ENCODE assay signal across 10 cellular contexts in genomic region chr16:4410335-4411075, GRCh38. TPM values are rescaled to one million over a fixed set of nuclear protein-coding genes. Genes with fewer than 3 reads are reported as not detected.
DNase-seq lines count a peak whose midpoint lies in the region; FAIRE-seq and TF ChIP-seq lines count a peak whose summit lies in the region.
"Had no signal": no experiment of that assay in that cellular context is flagged by ENCODE, and none has a peak within 500 bp of the region (broad histone marks: within the 10 kb centered on the region; RNA-seq: fewer than 3 reads in every experiment).

No MANE protein-coding gene starts in this region.

- no peak overlapping the region for H3K27ac ChIP-seq in GM23248
- H3K27ac ChIP-seq in endothelial cell of umbilical vein (ENCODE audit: insufficient read depth, low read depth, low read length) = no peak overlapping the region
- H3K27ac ChIP-seq in trophoblast cell (ENCODE audit: low read depth, low read length) = no peak overlapping the region
- H3K27ac ChIP-seq: thoracic aorta had no signal

- H3K18ac ChIP-seq in trophoblast cell (ENCODE audit: low read length) = no peak overlapping the region

- no peaks in the 10 kb centered on the region for H3K27me3 ChIP-seq in GM23248 (replicated peaks; ENCODE audit: insufficient read depth)
- H3K27me3 ChIP-seq in endothelial cell of umbilical vein (ENCODE audit: control insufficient read depth in 2 of 2, insufficient read depth in 2 of 2, low read length in 2 of 2) = no peaks in the 10 kb centered on the region
- no peaks in the 10 kb centered on the region for H3K27me3 ChIP-seq in trophoblast cell (ENCODE audit: insufficient read depth, low read length)

- no peak for TF ChIP-seq CTCF in endothelial cell of umbilical vein (IDR thresholded peaks at IDR 0.05; ENCODE audit: extremely low read depth in 1 of 2, insufficient read depth in 1 of 2, low read depth in 1 of 2, low read length in 2 of 2)

- peak; percentile 23 for DNase-seq in GM23248
- DNase-seq in endothelial cell of umbilical vein (ENCODE audit: low read depth, low spot score) = peak; percentile 67
- peak; percentile 48 to 75 for DNase-seq in trophoblast cell
- no peak for DNase-seq in RPMI8226
- no peak for DNase-seq in NAMALWA (ENCODE audit: low spot score)
- DNase-seq in cerebellar cortex (ENCODE audit: low spot score) = no peak
- DNase-seq in urothelium cell line (ENCODE audit: low spot score) = no peak
- DNase-seq: activated T-cell treated with anti-CD3 and anti-CD28 coated beads for 4 hours had no signal

- H3K9ac ChIP-seq in GM23248 = no peak overlapping the region
- no peak overlapping the region for H3K9ac ChIP-seq in endothelial cell of umbilical vein (replicated peaks; ENCODE audit: extremely low read depth, insufficient read depth, low read length)
- no peak overlapping the region for H3K9ac ChIP-seq in trophoblast cell (ENCODE audit: low read length)

- intact Hi-C loops in endothelial cell of umbilical vein (cut with micrococcal nuclease) = no loop called here

- no peak overlapping the region for H3K14ac ChIP-seq in trophoblast cell (ENCODE audit: low read length)

- no peak for TF ChIP-seq POLR2A in endothelial cell of umbilical vein (IDR thresholded peaks at IDR 0.05; ENCODE audit: low read depth, low read length)

- H3K9me3 ChIP-seq in GM23248 (ENCODE audit: low read depth) (no peaks in the 10 kb centered on the region), endothelial cell of umbilical vein (replicated peaks; ENCODE audit: control insufficient read depth, insufficient read depth, low read length) (no peaks in the 10 kb centered on the region), trophoblast cell (ENCODE audit: insufficient read depth, low read depth, low read length) (no peaks in the 10 kb centered on the region)
- H3K9me3 ChIP-seq: thoracic aorta had no signal

- H4K20me1 ChIP-seq in GM23248 (ENCODE audit: insufficient read depth) (no peaks in the 10 kb centered on the region), endothelial cell of umbilical vein (replicated peaks; ENCODE audit: control insufficient read depth, extremely low read depth, insufficient read depth, low read length) (no peaks in the 10 kb centered on the region)

- no peak overlapping the region for H3K4me2 ChIP-seq in GM23248 (ENCODE audit: unreplicated experiment)
- H3K4me2 ChIP-seq in endothelial cell of umbilical vein (ENCODE audit: insufficient read depth, low read length) = no peak overlapping the region
- H3K4me2 ChIP-seq in trophoblast cell (ENCODE audit: low read length) = no peak overlapping the region

- no peaks in the 10 kb centered on the region; the same call in 1 of the 2 replicates for H3K36me3 ChIP-seq in GM23248 (ENCODE audit: low read depth)
- H3K36me3 ChIP-seq in endothelial cell of umbilical vein (ENCODE audit: control insufficient read depth in 2 of 2, extremely low read depth in 1 of 2, insufficient read depth in 2 of 2, low read length in 2 of 2) = peaks cover 6 to 16% of the 10 kb centered on the region in 2 experiments
- H3K36me3 ChIP-seq in trophoblast cell (ENCODE audit: control insufficient read depth in 1 of 2, insufficient read depth in 2 of 2, low read length in 2 of 2) = peaks cover 25% of the 10 kb centered on the region in 2 experiments

- dilution Hi-C loops in endothelial cell of umbilical vein (cut with MboI; ENCODE audit: extremely low pct_ligation_motif_present, low sequenced_read_pairs) = no loop called here

- H4K8ac ChIP-seq in trophoblast cell (ENCODE audit: low read depth, low read length) = no peak overlapping the region

- FAIRE-seq in endothelial cell of umbilical vein (lab: Jason Lieb, UNC) = peak; percentile 74
- no peak for FAIRE-seq in urothelium cell line (lab: Jason Lieb, UNC)

- no peak overlapping the region for H2AFZ ChIP-seq in GM23248
- no peak overlapping the region for H2AFZ ChIP-seq in endothelial cell of umbilical vein (ENCODE audit: low read depth, low read length)
- H2AFZ ChIP-seq in trophoblast cell (ENCODE audit: insufficient read depth, low read length, poor library complexity) = no peak overlapping the region

- H3K4ac ChIP-seq in trophoblast cell (ENCODE audit: low read depth, low read length) = no peak overlapping the region

- H2BK120ac ChIP-seq in trophoblast cell (ENCODE audit: insufficient read depth, low read length, poor library complexity) = no peak overlapping the region

- H3F3A ChIP-seq in GM23248 (ENCODE audit: insufficient read depth) = peaks cover 11% of the 10 kb centered on the region; the same call in 1 of the 2 replicates

- no peak overlapping the region for H4K91ac ChIP-seq in trophoblast cell (ENCODE audit: low read depth, low read length)

- no peak overlapping the region for H3K23ac ChIP-seq in trophoblast cell (ENCODE audit: low read length)

- no peaks in the 10 kb centered on the region for H3K9me2 ChIP-seq in GM23248 (ENCODE audit: insufficient read depth)

- BruUV-seq in endothelial cell of umbilical vein (replicated peaks; lab: Mats Ljungman, UMichigan) = no TSS peak

- H3K4me3 ChIP-seq in GM23248 (no peak overlapping the region), endothelial cell of umbilical vein (replicated peaks in 1 of 3; ENCODE audit: insufficient read depth in 1 of 3, low read depth in 1 of 3, low read length in 3 of 3) (no peak overlapping the region), trophoblast cell (ENCODE audit: low read depth, low read length) (no peak overlapping the region)
- H3K4me3 ChIP-seq: thoracic aorta had no signal

- H2BK5ac ChIP-seq in trophoblast cell (ENCODE audit: low read depth, low read length, poor library complexity) = no peak overlapping the region

- 0 out of 2 replicates have a peak, but pooled peaks cover 6% of the 10 kb centered on the region for H3K4me1 ChIP-seq in GM23248 (ENCODE audit: insufficient read depth)
- peaks cover 30% of the 10 kb centered on the region for H3K4me1 ChIP-seq in endothelial cell of umbilical vein (ENCODE audit: control insufficient read depth, extremely low read depth, insufficient read depth, low read length)
- peaks cover 0 to 2% of the 10 kb centered on the region in 2 experiments for H3K4me1 ChIP-seq in trophoblast cell (ENCODE audit: control insufficient read depth in 1 of 2, insufficient read depth in 2 of 2, low read length in 2 of 2)

- no peak overlapping the region for H4K12ac ChIP-seq in trophoblast cell (ENCODE audit: low read depth, low read length)

- CTCF ChIA-PET in endothelial cell of umbilical vein (lab: Charles Lee) = interaction anchor here (0.9 to 2.2 kb wide), 3 partner anchors 8 to 175 kb away, joined by 3 to 10 read pairs (median 3); no protein-coding TSS in a partner anchor

- in situ Hi-C loops in GM23248 (cut with MboI) = no loop called here

- H3K79me2 ChIP-seq in GM23248 (ENCODE audit: insufficient read depth) (peaks cover 47% of the 10 kb centered on the region), endothelial cell of umbilical vein (ENCODE audit: control insufficient read depth, insufficient read depth, low read length) (peaks cover 39% of the 10 kb centered on the region), trophoblast cell (ENCODE audit: control insufficient read depth, insufficient read depth, low read length, poor library complexity) (no peaks in the 10 kb centered on the region)

- H2BK12ac ChIP-seq in trophoblast cell (ENCODE audit: low read length) = no peak overlapping the region

- no peak overlapping the region for H2AK5ac ChIP-seq in trophoblast cell (ENCODE audit: low read length)

- 82 to 84% methylated on average over 15 of the region's 15 CpGs for WGBS in GM23248 (ENCODE audit: low coverage in 1 of 2, low lambda C conversion rate in 2 of 2, missing lambda C conversion rate in 2 of 2), 2 experiments
- WGBS in trophoblast cell (ENCODE audit: extremely low coverage, insufficient coverage, insufficient read length) = no CpG with 5 or more reads among the region's 15 CpGs

- POLR2A ChIA-PET in endothelial cell of umbilical vein (lab: Charles Lee) = no interaction called here

- H3K79me1 ChIP-seq in trophoblast cell (ENCODE audit: low read length) = no peaks in the 10 kb centered on the region

- H3K9me1 ChIP-seq in endothelial cell of umbilical vein (replicated peaks; ENCODE audit: control insufficient read depth, extremely low read depth, insufficient read depth, low read length) = no peaks in the 10 kb centered on the region

RNA-seq across cellular contexts. Expression of gene CORO7, which starts 5.9 kb away (rescaled TPM):
- 13.2 and 27.7 TPM in 2 replicates for total RNA-seq in GM23248 (2014; rRNA removed; shearing (Covaris generic))
- polyA plus RNA-seq in GM23248 (2016; fragmentation: Nextera tagmentation; extraction: Ambion mirVana) (5.9 and 7.3 TPM in 2 replicates), endothelial cell of umbilical vein (42.5 and 57.1 TPM in 2 replicates)
- polyA plus RNA-seq in PFSK-1 (2012; ENCODE audit: insufficient read length, low read depth) = 43.0 TPM
- total RNA-seq in endothelial cell of umbilical vein = 70.4 and 72.3 TPM in 2 replicates
- 17.7 and 23.9 TPM in 2 replicates for polyA plus RNA-seq in endothelial cell of umbilical vein (2011; cell fraction: cytosol; rRNA removed)
- 171 and 177 TPM in 2 replicates for polyA plus RNA-seq in endothelial cell of umbilical vein (2011; cell fraction: nucleus; rRNA removed)
- polyA plus RNA-seq in endothelial cell of umbilical vein (2012) = 25.7 and 41.7 TPM in 2 replicates
- polyA minus RNA-seq in endothelial cell of umbilical vein = 47.0 and 61.5 TPM in 2 replicates
- polyA minus RNA-seq in endothelial cell of umbilical vein (2011; cell fraction: cytosol; rRNA and poly(A)+ RNA removed) = 13.6 TPM
- 65.1 and 94.9 TPM in 2 replicates for polyA minus RNA-seq in endothelial cell of umbilical vein (2011; cell fraction: nucleus; rRNA and poly(A)+ RNA removed)
- polyA plus RNA-seq in trophoblast cell (2013) = 18.8 and 18.9 TPM in 2 replicates

RNA-seq across cellular contexts. Expression of gene DNAJA3, which starts 15.2 kb away (rescaled TPM):
- 43.9 and 47.2 TPM in 2 replicates for total RNA-seq in GM23248 (2014; rRNA removed; shearing (Covaris generic))
- polyA plus RNA-seq in GM23248 (2016; fragmentation: Nextera tagmentation; extraction: Ambion mirVana) (50.9 and 51.0 TPM in 2 replicates), endothelial cell of umbilical vein (29.0 and 33.4 TPM in 2 replicates)
- 152 TPM for polyA plus RNA-seq in PFSK-1 (2012; ENCODE audit: insufficient read length, low read depth)
- 40.6 and 45.4 TPM in 2 replicates for total RNA-seq in endothelial cell of umbilical vein
- polyA plus RNA-seq in endothelial cell of umbilical vein (2011; cell fraction: cytosol; rRNA removed) = 36.7 and 37.7 TPM in 2 replicates
- polyA plus RNA-seq in endothelial cell of umbilical vein (2011; cell fraction: nucleus; rRNA removed) = 56.9 and 63.1 TPM in 2 replicates
- polyA plus RNA-seq in endothelial cell of umbilical vein (2012) = 34.7 and 34.9 TPM in 2 replicates
- 24.4 and 27.6 TPM in 2 replicates for polyA minus RNA-seq in endothelial cell of umbilical vein
- polyA minus RNA-seq in endothelial cell of umbilical vein (2011; cell fraction: cytosol; rRNA and poly(A)+ RNA removed) = 36.0 TPM
- polyA minus RNA-seq in endothelial cell of umbilical vein (2011; cell fraction: nucleus; rRNA and poly(A)+ RNA removed) = 20.2 and 22.1 TPM in 2 replicates
- 32.8 and 34.3 TPM in 2 replicates for polyA plus RNA-seq in trophoblast cell (2013)

RNA-seq across cellular contexts. Expression of gene VASN, which starts 38.9 kb away (rescaled TPM):
- total RNA-seq in GM23248 (2014; rRNA removed; shearing (Covaris generic)) = 223 and 234 TPM in 2 replicates
- polyA plus RNA-seq in GM23248 (2016; fragmentation: Nextera tagmentation; extraction: Ambion mirVana) (160 and 169 TPM in 2 replicates), endothelial cell of umbilical vein (0.41 and 0.57 TPM in 2 replicates)
- polyA plus RNA-seq in PFSK-1 (2012; ENCODE audit: insufficient read length, low read depth) = 26.4 TPM
- 0.14 and 0.42 TPM in 2 replicates for total RNA-seq in endothelial cell of umbilical vein
- 0.09 and 0.13 TPM in 2 replicates for polyA plus RNA-seq in endothelial cell of umbilical vein (2011; cell fraction: cytosol; rRNA removed)
- 0.11 and 0.18 TPM in 2 replicates for polyA plus RNA-seq in endothelial cell of umbilical vein (2011; cell fraction: nucleus; rRNA removed)
- 0.11 and 0.20 TPM in 2 replicates for polyA plus RNA-seq in endothelial cell of umbilical vein (2012)
- polyA minus RNA-seq in endothelial cell of umbilical vein = 0.08 and 0.32 TPM in 2 replicates
- polyA minus RNA-seq in endothelial cell of umbilical vein (2011; cell fraction: cytosol; rRNA and poly(A)+ RNA removed) = 1.3 TPM
- 0.29 and 0.43 TPM in 2 replicates for polyA minus RNA-seq in endothelial cell of umbilical vein (2011; cell fraction: nucleus; rRNA and poly(A)+ RNA removed)
- 17.6 and 18.2 TPM in 2 replicates for polyA plus RNA-seq in trophoblast cell (2013)

RNA-seq across cellular contexts. Expression of gene PAM16, which starts 59.4 kb away (rescaled TPM):
- total RNA-seq in GM23248 (2014; rRNA removed; shearing (Covaris generic)) = 20.4 and 33.0 TPM in 2 replicates
- polyA plus RNA-seq in GM23248 (2016; fragmentation: Nextera tagmentation; extraction: Ambion mirVana) = 74.5 and 78.9 TPM in 2 replicates
- 98.3 TPM for polyA plus RNA-seq in PFSK-1 (2012; ENCODE audit: insufficient read length, low read depth)
- total RNA-seq in endothelial cell of umbilical vein = 35.8 and 40.0 TPM in 2 replicates
- polyA plus RNA-seq in endothelial cell of umbilical vein = 67.2 and 76.2 TPM in 2 replicates
- 44.4 and 44.5 TPM in 2 replicates for polyA plus RNA-seq in endothelial cell of umbilical vein (2011; cell fraction: cytosol; rRNA removed)
- 29.7 and 31.7 TPM in 2 replicates for polyA plus RNA-seq in endothelial cell of umbilical vein (2011; cell fraction: nucleus; rRNA removed)
- polyA plus RNA-seq in endothelial cell of umbilical vein (2012) = 30.5 and 35.6 TPM in 2 replicates
- polyA minus RNA-seq in endothelial cell of umbilical vein = 13.0 and 13.5 TPM in 2 replicates
- polyA minus RNA-seq in endothelial cell of umbilical vein (2011; cell fraction: cytosol; rRNA and poly(A)+ RNA removed) = 10.9 TPM
- 10.6 and 12.3 TPM in 2 replicates for polyA minus RNA-seq in endothelial cell of umbilical vein (2011; cell fraction: nucleus; rRNA and poly(A)+ RNA removed)
- polyA plus RNA-seq in trophoblast cell (2013) = 40.6 and 45.5 TPM in 2 replicates

Comparison
In these comparisons a context has a peak if more than half of its experiments do, and no peak if none do; other contexts are left out.
1. DNase-seq: peak in GM23248 (single experiment), endothelial cell of umbilical vein (single experiment) and trophoblast cell (2 of 2); none in RPMI8226 (single experiment), NAMALWA (single experiment), cerebellar cortex (single experiment) and urothelium cell line (single experiment).
2. RNA of gene VASN, which starts 38.9 kb away (total RNA-seq): 223 to 234 TPM in GM23248; 0.14 to 0.42 TPM in endothelial cell of umbilical vein; every median in the first group is over 100 times any median in the second.